Comparison of ENCODE assay signal across 8 cellular contexts in the genomic region with DNA sequence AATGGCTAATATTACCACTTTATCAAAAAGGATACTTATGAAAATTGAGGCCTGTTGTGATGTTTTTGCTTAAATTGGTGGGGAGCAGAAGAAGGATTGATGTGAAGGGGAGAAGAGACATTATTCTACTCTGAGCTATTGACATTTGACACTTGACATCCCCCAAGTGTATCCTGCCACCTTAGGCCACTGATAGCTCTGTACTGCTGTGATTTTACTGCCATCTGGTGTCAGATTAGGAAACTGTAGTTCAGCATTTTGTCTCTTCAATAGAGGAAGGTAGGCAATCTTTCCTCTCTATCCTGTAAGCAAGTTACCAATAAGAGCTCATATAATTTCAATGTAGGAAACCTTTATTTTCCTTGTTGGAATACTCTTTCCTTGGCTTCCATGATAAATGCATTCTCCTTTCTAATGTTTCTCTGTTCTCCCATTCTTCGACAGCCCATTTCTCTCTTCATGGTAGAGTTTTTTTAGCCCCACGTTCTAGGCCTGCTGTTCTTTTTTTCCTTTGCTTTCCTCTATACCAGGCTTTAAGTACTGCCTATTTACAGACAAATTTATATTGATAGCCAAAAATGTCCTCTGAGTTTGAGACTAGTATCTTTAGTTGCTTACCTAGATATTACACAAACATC. TPM values are rescaled to one million over a fixed set of nuclear protein-coding genes. Genes with fewer than 3 reads are reported as not detected.
DNase-seq lines count a peak whose midpoint lies in the region; ATAC-seq and TF ChIP-seq lines count a peak whose summit lies in the region.

No MANE protein-coding gene starts in this region.

- peaks cover 9 to 18% of the 10 kb centered on the region in 2 donors for H3K36me3 Mint-ChIP-seq in CD4-positive, alpha-beta memory T cell
- H3K36me3 Mint-ChIP-seq in natural killer cell treated with Interleukin-12 subunit alpha and Interleukin-12 subunit beta and Interleukin-15 and Interleukin-18, amount 100 ng/mL, for 72 hours: peaks cover 6% of the 10 kb centered on the region

- ATAC-seq in GM18508 (IDR thresholded peaks at IDR 0.05; ENCODE audit: insufficient read depth, unreplicated experiment) (peak; percentile 89), HG02870 (IDR thresholded peaks at IDR 0.05; ENCODE audit: unreplicated experiment) (peak; percentile 77)
- ATAC-seq in natural killer cell treated with Interleukin-12 subunit alpha and Interleukin-12 subunit beta and Interleukin-15 and Interleukin-18, amount 100 ng/mL, for 72 hours: peak; percentile 72 to 78

- peaks cover 9% of the 10 kb centered on the region for H3K36me3 ChIP-seq in CD4-positive, alpha-beta memory T cell (ENCODE audit: insufficient read depth, low read length)
- H3K36me3 ChIP-seq in esophagus squamous epithelium: peaks cover 0 to 29% (median 0%) of the 10 kb centered on the region in 3 donors

- POLR2A ChIA-PET in CD4-positive, alpha-beta memory T cell (lab: Charles Lee; ENCODE audit: partially characterized antibody): no interaction called here

- H3K27me3 Mint-ChIP-seq in CD4-positive, alpha-beta memory T cell: no peaks in the 10 kb centered on the region
- no peaks in the 10 kb centered on the region for H3K27me3 Mint-ChIP-seq in natural killer cell treated with Interleukin-12 subunit alpha and Interleukin-12 subunit beta and Interleukin-15 and Interleukin-18, amount 100 ng/mL, for 72 hours

- peak in 5 of 6 experiments; percentile 37 to 79 (median 58) for TF ChIP-seq CTCF in esophagus squamous epithelium (IDR thresholded peaks at IDR 0.05)

- H3K4me3 ChIP-seq in CD4-positive, alpha-beta memory T cell (ENCODE audit: low read length in 2 of 2): no peak overlapping the region
- H3K4me3 ChIP-seq in esophagus squamous epithelium: no peak overlapping the region

- H3K4me3 Mint-ChIP-seq in CD4-positive, alpha-beta memory T cell: no peak overlapping the region
- H3K4me3 Mint-ChIP-seq in natural killer cell treated with Interleukin-12 subunit alpha and Interleukin-12 subunit beta and Interleukin-15 and Interleukin-18, amount 100 ng/mL, for 72 hours: no peak overlapping the region

- 89 to 97% methylated on average over 2 of the region's 2 CpGs for WGBS in esophagus squamous epithelium, 2 donors

- H3K9me3 ChIP-seq in CD4-positive, alpha-beta memory T cell (ENCODE audit: control insufficient read depth in 1 of 2, low read length in 2 of 2): no peaks in the 10 kb centered on the region
- no peaks in the 10 kb centered on the region for H3K9me3 ChIP-seq in esophagus squamous epithelium

- TF ChIP-seq POLR2A in esophagus squamous epithelium (IDR thresholded peaks at IDR 0.05): no peak

- intact Hi-C loops in CD4-positive, alpha-beta memory T cell (cut with micrococcal nuclease): loop anchor here (1.0 kb wide), 1 partner anchor 243 kb away; no protein-coding TSS in a partner anchor
- intact Hi-C loops in esophagus squamous epithelium (cut with DNase I): no loop called here

- no peaks in the 10 kb centered on the region for H3K9me3 Mint-ChIP-seq in CD4-positive, alpha-beta memory T cell
- no peaks in the 10 kb centered on the region for H3K9me3 Mint-ChIP-seq in natural killer cell treated with Interleukin-12 subunit alpha and Interleukin-12 subunit beta and Interleukin-15 and Interleukin-18, amount 100 ng/mL, for 72 hours

- H3K27ac Mint-ChIP-seq in CD4-positive, alpha-beta memory T cell: peak overlapping the region in 2 of 7 donors; percentile 26 to 43
- H3K27ac Mint-ChIP-seq in natural killer cell treated with Interleukin-12 subunit alpha and Interleukin-12 subunit beta and Interleukin-15 and Interleukin-18, amount 100 ng/mL, for 72 hours: no peak overlapping the region

- H3K27ac ChIP-seq in CD4-positive, alpha-beta memory T cell (ENCODE audit: low read depth, low read length): no peak overlapping the region
- H3K27ac ChIP-seq in esophagus squamous epithelium: no peak overlapping the region

- H3K4me1 Mint-ChIP-seq in CD4-positive, alpha-beta memory T cell: peaks cover 0 to 16% (median 7%) of the 10 kb centered on the region in 4 donors
- peaks cover 0 to 2% of the 10 kb centered on the region in 2 donors for H3K4me1 Mint-ChIP-seq in natural killer cell treated with Interleukin-12 subunit alpha and Interleukin-12 subunit beta and Interleukin-15 and Interleukin-18, amount 100 ng/mL, for 72 hours (ENCODE audit: low read depth in 2 of 2)

- DNase-seq in CD4-positive, alpha-beta memory T cell: peak in 4 of 5 donors; percentile 43 to 55 (median 52)
- DNase-seq in NCI-H1092 treated with DMSO at 0.1 percent for 48 hours (lab: John Stamatoyannopoulos, UW) (peak; percentile 52), SK-N-DZ (ENCODE audit: low spot score) (peak; percentile 70), esophagus squamous epithelium (lab: John Stamatoyannopoulos, UW) (no peak)
- DNase-seq in natural killer cell treated with Interleukin-12 subunit alpha and Interleukin-12 subunit beta and Interleukin-15 and Interleukin-18, amount 100 ng/mL, for 72 hours (ENCODE audit: low spot score): no peak
- DNase-seq in activated effector memory CD4-positive, alpha-beta T cell treated with anti-CD3 and anti-CD28 coated beads, Interleukin-2, amount 50 U/mL, for 16 hours: no peak

- H3K4me1 ChIP-seq in CD4-positive, alpha-beta memory T cell (ENCODE audit: insufficient read depth, low read length): no peaks in the 10 kb centered on the region
- H3K4me1 ChIP-seq in esophagus squamous epithelium: no peaks in the 10 kb centered on the region

- CTCF ChIA-PET in CD4-positive, alpha-beta memory T cell (lab: Charles Lee; ENCODE audit: partially characterized antibody): interaction anchor here (0.6 to 3.6 kb wide), 26 partner anchors 9 to 1095 kb away, joined by 3 to 45 read pairs (median 4); no protein-coding TSS in a partner anchor

- no peaks in the 10 kb centered on the region for H3K27me3 ChIP-seq in CD4-positive, alpha-beta memory T cell (ENCODE audit: insufficient read depth, low read length)
- no peaks in the 10 kb centered on the region for H3K27me3 ChIP-seq in esophagus squamous epithelium

RNA-seq across cellular contexts. Expression of a gene that starts 46.3 kb away (rescaled TPM):
- 100 to 1,000 TPM in 1 of 2 experiments, 10 to 100 TPM in 1; 98.0 to 104 TPM for total RNA-seq in CD4-positive, alpha-beta memory T cell
- 100 to 1,000 TPM; 152 to 160 TPM for polyA plus RNA-seq in CD4-positive, alpha-beta memory T cell
- polyA plus RNA-seq in SK-N-DZ (2014; cell fraction: cytosol; rRNA removed): 103 and 113 TPM in 2 replicates
- 106 and 134 TPM in 2 replicates for polyA plus RNA-seq in SK-N-DZ (2014; cell fraction: nucleus; rRNA removed)
- total RNA-seq in esophagus squamous epithelium: 10 to 100 TPM; 31.2 to 59.1 (median 40.0) TPM
- 10 to 100 TPM; 85.0 to 90.1 TPM for total RNA-seq in natural killer cell treated with Interleukin-12 subunit alpha and Interleukin-12 subunit beta and Interleukin-15 and Interleukin-18, amount 100 ng/mL, for 72 hours

RNA-seq across cellular contexts. Expression of a gene that starts 46.4 kb away (rescaled TPM):
- 10 to 100 TPM; 21.2 to 27.1 TPM for total RNA-seq in CD4-positive, alpha-beta memory T cell
- 10 to 100 TPM; 48.1 to 80.5 TPM for polyA plus RNA-seq in CD4-positive, alpha-beta memory T cell
- 53.5 and 60.0 TPM in 2 replicates for polyA plus RNA-seq in SK-N-DZ (2014; cell fraction: cytosol; rRNA removed)
- 34.4 and 38.8 TPM in 2 replicates for polyA plus RNA-seq in SK-N-DZ (2014; cell fraction: nucleus; rRNA removed)
- total RNA-seq in esophagus squamous epithelium: 10 to 100 TPM in 3 of 4 donors, 1 to 10 TPM in 1; 7.7 to 22.5 (median 17.8) TPM
- 10 to 100 TPM; 50.6 to 60.8 TPM for total RNA-seq in natural killer cell treated with Interleukin-12 subunit alpha and Interleukin-12 subunit beta and Interleukin-15 and Interleukin-18, amount 100 ng/mL, for 72 hours

Comparison
In these comparisons a context has a peak if more than half of its experiments do, and no peak if none do; other contexts are left out.
1. DNase-seq: peak in CD4-positive, alpha-beta memory T cell (4 of 5), NCI-H1092 treated with DMSO at 0.1 percent for 48 hours (single experiment) and SK-N-DZ (single experiment); none in esophagus squamous epithelium (single experiment), natural killer cell treated with Interleukin-12 subunit alpha and Interleukin-12 subunit beta and Interleukin-15 and Interleukin-18, amount 100 ng/mL, for 72 hours (single experiment) and activated effector memory CD4-positive, alpha-beta T cell treated with anti-CD3 and anti-CD28 coated beads, Interleukin-2, amount 50 U/mL, for 16 hours (single experiment).
2. Peak in every context shown above with its lines, with median percentiles within 50 percentile points of each other: ATAC-seq.